In the genomic region with DNA sequence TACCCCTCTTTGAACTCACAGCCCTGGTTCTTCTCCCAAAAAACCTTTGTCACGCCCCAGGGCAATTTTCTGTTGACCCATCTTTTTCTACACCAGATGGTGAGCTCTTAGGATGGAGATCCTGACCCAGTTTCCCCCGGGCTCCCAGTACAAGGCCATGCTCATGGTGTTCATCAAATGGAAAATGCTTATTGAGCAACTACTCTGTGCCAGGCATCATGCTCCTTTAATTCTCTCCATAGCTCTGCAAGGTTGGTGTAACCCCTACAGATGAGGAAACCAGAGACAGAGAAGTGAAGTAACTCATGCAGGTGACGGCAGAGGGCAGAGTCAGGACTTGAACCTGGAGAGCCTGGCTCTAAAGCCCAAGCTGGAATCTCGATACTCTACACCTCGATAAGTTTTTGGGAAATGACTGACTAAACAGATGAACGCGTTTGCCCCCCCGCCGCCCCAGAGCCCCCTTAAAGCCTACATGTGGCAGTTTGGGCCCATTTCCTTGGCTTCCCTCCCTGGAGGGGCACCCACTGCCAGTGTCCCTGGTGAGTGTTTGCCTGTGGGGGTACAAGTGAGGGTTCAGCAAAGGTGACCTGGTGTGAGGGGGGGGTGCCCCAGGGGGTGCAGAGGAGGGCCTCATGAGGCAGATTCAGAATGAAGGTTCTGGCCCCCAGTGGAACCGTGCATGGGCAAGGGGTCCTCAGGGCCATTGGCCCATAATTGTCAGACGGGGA, we compare ENCODE assay signal across 22 cellular contexts. TPM values are rescaled to one million over a fixed set of nuclear protein-coding genes. Genes with fewer than 3 reads are reported as not detected.
A peak's percentile ranks its signal among the peaks of the same experiment; 100 is the strongest.
DNase-seq lines count a peak whose midpoint lies in the region; ATAC-seq, FAIRE-seq and TF ChIP-seq lines count a peak whose summit lies in the region.
"Had no signal": no experiment of that assay in that cellular context is flagged by ENCODE, and none has a peak within 500 bp of the region (broad histone marks: within the 10 kb centered on the region; RNA-seq: fewer than 3 reads in every experiment).

No MANE protein-coding gene starts in this region.

- no peaks in the 10 kb centered on the region for H3K27me3 Mint-ChIP-seq in activated naive CD4-positive, alpha-beta T cell treated with anti-CD3 and anti-CD28 coated beads for 36 hours (ENCODE audit: low read depth)
- H3K27me3 Mint-ChIP-seq in activated naive CD8-positive, alpha-beta T cell, result no peaks in the 10 kb centered on the region

- no peak overlapping the region for H3K27ac ChIP-seq in Karpas-422 (ENCODE audit: low read length)
- H3K27ac ChIP-seq: body of pancreas, gastrocnemius medialis, ovary, SJCRH30 had no signal

- H3K4me3 Mint-ChIP-seq in activated naive CD4-positive, alpha-beta T cell treated with anti-CD3 and anti-CD28 coated beads for 36 hours, result peak overlapping the region; percentile 42
- H3K4me3 Mint-ChIP-seq in activated naive CD8-positive, alpha-beta T cell, result peak overlapping the region; percentile 68
- peak overlapping the region; percentile 73 for H3K4me3 Mint-ChIP-seq in stimulated activated effector memory CD8-positive, alpha-beta T cell treated with anti-CD3 and anti-CD28 coated beads, Interleukin-12 subunit alpha, Interleukin-12 subunit beta, amount 100 ng/mL, for 72 hours

- no peaks in the 10 kb centered on the region for H3K27me3 ChIP-seq in Karpas-422 (ENCODE audit: low read length)
- H3K27me3 ChIP-seq: body of pancreas, ovary had no signal

- no peaks in the 10 kb centered on the region for H3K36me3 ChIP-seq in Karpas-422 (ENCODE audit: insufficient read depth, low read length)
- H3K36me3 ChIP-seq: gastrocnemius medialis, ovary, SJCRH30 had no signal

- FAIRE-seq in GM12891 (lab: Jason Lieb, UNC), result no peak
- FAIRE-seq: TTC549 had no signal

- H3K27ac Mint-ChIP-seq in activated naive CD4-positive, alpha-beta T cell treated with anti-CD3 and anti-CD28 coated beads for 36 hours, result peak overlapping the region; percentile 19
- peak overlapping the region; percentile 78 for H3K27ac Mint-ChIP-seq in activated naive CD8-positive, alpha-beta T cell
- peak overlapping the region; percentile 97 for H3K27ac Mint-ChIP-seq in stimulated activated effector memory CD8-positive, alpha-beta T cell treated with anti-CD3 and anti-CD28 coated beads, Interleukin-12 subunit alpha, Interleukin-12 subunit beta, amount 100 ng/mL, for 72 hours

- H3K79me2 ChIP-seq in Karpas-422 (ENCODE audit: low read length), result no peaks in the 10 kb centered on the region

- no peak for ATAC-seq in stimulated activated effector memory CD8-positive, alpha-beta T cell treated with anti-CD3 and anti-CD28 coated beads, Interleukin-12 subunit alpha, Interleukin-12 subunit beta, amount 100 ng/mL, for 72 hours
- ATAC-seq in HG02610 (IDR thresholded peaks at IDR 0.05; ENCODE audit: unreplicated experiment), result no peak
- ATAC-seq: body of pancreas, gastrocnemius medialis, left lobe of liver had no signal

- CTCF ChIA-PET in activated naive CD4-positive, alpha-beta T cell treated with anti-CD3 and anti-CD28 coated beads for 36 hours (lab: Charles Lee), result interaction anchor here (0.7 to 8.0 kb wide), 3 partner anchors 34 to 80 kb away, joined by 3 to 60 read pairs (median 3); no protein-coding TSS in a partner anchor

- H3K36me3 Mint-ChIP-seq in activated naive CD4-positive, alpha-beta T cell treated with anti-CD3 and anti-CD28 coated beads for 36 hours (ENCODE audit: low read depth), result peaks cover 81% of the 10 kb centered on the region
- H3K36me3 Mint-ChIP-seq in activated naive CD8-positive, alpha-beta T cell, result peaks cover 16% of the 10 kb centered on the region
- H3K36me3 Mint-ChIP-seq in stimulated activated effector memory CD8-positive, alpha-beta T cell treated with anti-CD3 and anti-CD28 coated beads, Interleukin-12 subunit alpha, Interleukin-12 subunit beta, amount 100 ng/mL, for 72 hours, result peaks cover 100% of the 10 kb centered on the region

- H3K4me1 Mint-ChIP-seq in activated naive CD4-positive, alpha-beta T cell treated with anti-CD3 and anti-CD28 coated beads for 36 hours (ENCODE audit: low read depth), result peaks cover 84% of the 10 kb centered on the region
- peaks cover 76% of the 10 kb centered on the region for H3K4me1 Mint-ChIP-seq in activated naive CD8-positive, alpha-beta T cell (ENCODE audit: low read depth)
- peaks cover 92% of the 10 kb centered on the region for H3K4me1 Mint-ChIP-seq in stimulated activated effector memory CD8-positive, alpha-beta T cell treated with anti-CD3 and anti-CD28 coated beads, Interleukin-12 subunit alpha, Interleukin-12 subunit beta, amount 100 ng/mL, for 72 hours

- H3K9me2 ChIP-seq in Karpas-422 (replicated peaks; ENCODE audit: insufficient read depth, low read length), result no peaks in the 10 kb centered on the region

- intact Hi-C loops in activated naive CD4-positive, alpha-beta T cell treated with anti-CD3 and anti-CD28 coated beads for 36 hours (cut with micrococcal nuclease), result loop anchor here (10.0 kb wide), 2 partner anchors 275 to 475 kb away; a partner anchor contains a TSS

- H3K4me2 ChIP-seq in Karpas-422 (ENCODE audit: low read depth, low read length, poor library complexity, severe bottlenecking), result no peak overlapping the region

- no peak for DNase-seq in activated naive CD4-positive, alpha-beta T cell treated with anti-CD3 and anti-CD28 coated beads for 36 hours
- no peak for DNase-seq in activated naive CD4-positive, alpha-beta T cell treated with Interleukin-2 at 50 U/mL for 16 hours
- DNase-seq in Karpas-422 (peak; percentile 59), NCI-H345 treated with DMSO at 0.1 percent for 48 hours (lab: John Stamatoyannopoulos, UW; ENCODE audit: unreplicated experiment) (no peak), GM12891 (ENCODE audit: insufficient read length, low spot score) (no peak)
- no peak for DNase-seq in stimulated activated effector memory CD8-positive, alpha-beta T cell treated with anti-CD3 and anti-CD28 coated beads, Interleukin-12 subunit alpha, Interleukin-12 subunit beta, amount 100 ng/mL, for 72 hours (ENCODE audit: low spot score in 2 of 2)
- DNase-seq: activated effector memory CD4-positive, alpha-beta T cell treated with anti-CD3 and anti-CD28 coated beads, Interleukin-2, amount 50 U/mL, for 16 hours; body of pancreas; Caco-2; cortex of kidney; gastrocnemius medialis; NCI-H1048; NCI-H2081; NCI-H510A; ovary; SJCRH30; stimulated activated CD4-positive, alpha-beta T cell treated with anti-CD3 and anti-CD28 coated beads, Interleukin-2, amount 100 ng/mL, for 24 hours had no signal

- H4K20me1 ChIP-seq in Karpas-422 (ENCODE audit: insufficient read depth, low read depth, low read length), result no peaks in the 10 kb centered on the region

- H3K9ac ChIP-seq in Karpas-422 (ENCODE audit: low read length), result no peak overlapping the region

- no peaks in the 10 kb centered on the region for H3K9me3 ChIP-seq in Karpas-422 (ENCODE audit: low read length)
- H3K9me3 ChIP-seq: body of pancreas, Caco-2, gastrocnemius medialis, ovary, SJCRH30 had no signal

- no peak for TF ChIP-seq POLR2A in GM12891 (IDR thresholded peaks at IDR 0.05; ENCODE audit: low read depth, low read length)

- H3K4me3 ChIP-seq in Karpas-422 (ENCODE audit: low read length), result no peak overlapping the region
- H3K4me3 ChIP-seq: body of pancreas, gastrocnemius medialis, ovary, SJCRH30 had no signal

- no peak overlapping the region for H2AFZ ChIP-seq in Karpas-422 (ENCODE audit: low read length)

- H3K9me3 Mint-ChIP-seq in activated naive CD4-positive, alpha-beta T cell treated with anti-CD3 and anti-CD28 coated beads for 36 hours, result no peaks in the 10 kb centered on the region
- H3K9me3 Mint-ChIP-seq in activated naive CD8-positive, alpha-beta T cell (ENCODE audit: low read depth), result no peaks in the 10 kb centered on the region
- no peaks in the 10 kb centered on the region for H3K9me3 Mint-ChIP-seq in stimulated activated effector memory CD8-positive, alpha-beta T cell treated with anti-CD3 and anti-CD28 coated beads, Interleukin-12 subunit alpha, Interleukin-12 subunit beta, amount 100 ng/mL, for 72 hours

- H3K4me1 ChIP-seq in Karpas-422 (ENCODE audit: low read length), result peaks cover 10% of the 10 kb centered on the region; the same call in 1 of the 2 replicates
- H3K4me1 ChIP-seq: body of pancreas, Caco-2, gastrocnemius medialis, SJCRH30 had no signal

TF ChIP-seq in GM12891, 5 proteins besides CTCF, POLR2A, EP300 and RAD21:
- TF ChIP-seq SPI1 (IDR thresholded peaks at IDR 0.05; ENCODE audit: low read depth, low read length) (no peak), POLR2AphosphoS5 (IDR thresholded peaks at IDR 0.05; ENCODE audit: low read depth, low read length) (no peak), PAX5 (IDR thresholded peaks at IDR 0.05; ENCODE audit: insufficient read depth, low read length, severe bottlenecking) (no peak), POU2F2 (IDR thresholded peaks at IDR 0.05; ENCODE audit: low read depth, low read length) (no peak), TAF1 (IDR thresholded peaks at IDR 0.05; ENCODE audit: low read depth, low read length) (no peak)

RNA-seq across cellular contexts. Expression of a gene that starts 30.2 kb away (rescaled TPM):
- total RNA-seq in activated naive CD4-positive, alpha-beta T cell treated with anti-CD3 and anti-CD28 coated beads for 36 hours, result 10 to 100 TPM; 72.3 to 83.8 TPM
- 35.2 and 36.6 TPM in 2 replicates for total RNA-seq in Karpas-422 (2014; rRNA removed; shearing (Covaris generic); ENCODE audit: low replicate concordance)
- 82.2 TPM for polyA plus RNA-seq in GM12891 (2012; ENCODE audit: low read depth, missing spikeins)
- total RNA-seq: epithelial cell of proximal tubule had no signal

Comparison
In these comparisons a context has a peak if more than half of its experiments do, and no peak if none do; other contexts are left out.
1. H3K27ac Mint-ChIP-seq: peak in every context shown above with its lines; median percentile 97 in stimulated activated effector memory CD8-positive, alpha-beta T cell treated with anti-CD3 and anti-CD28 coated beads, Interleukin-12 subunit alpha, Interleukin-12 subunit beta, amount 100 ng/mL, for 72 hours; 78 in activated naive CD8-positive, alpha-beta T cell; 19 in activated naive CD4-positive, alpha-beta T cell treated with anti-CD3 and anti-CD28 coated beads for 36 hours.